ENCODE assay signal across 3 cellular contexts in the genomic region with DNA sequence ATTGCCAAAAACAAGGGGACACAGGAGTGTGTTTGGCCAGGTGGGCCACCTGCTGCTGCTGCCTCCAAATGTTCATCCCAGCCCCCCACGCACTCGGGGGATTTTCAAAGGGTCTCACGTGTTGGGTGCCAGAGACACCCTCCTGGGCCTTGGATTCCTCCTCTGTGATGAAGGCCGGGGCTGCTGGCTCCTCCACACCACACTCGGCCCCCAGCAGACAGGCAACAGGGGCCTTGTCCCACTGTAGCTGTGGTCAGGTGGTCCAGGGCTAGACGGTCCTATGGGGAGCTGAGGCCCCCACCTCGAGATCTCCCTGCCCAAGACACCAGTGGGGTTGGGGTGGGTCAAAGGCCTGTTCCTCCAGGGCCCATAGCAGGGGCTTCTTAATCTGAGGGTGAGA. TPM values are rescaled to one million over a fixed set of nuclear protein-coding genes. Genes with fewer than 3 reads are reported as not detected.
"Had no signal": no experiment of that assay in that cellular context is flagged by ENCODE, and none has a peak within 500 bp of the region (broad histone marks: within the 10 kb centered on the region; RNA-seq: fewer than 3 reads in every experiment).

No MANE protein-coding gene starts in this region.

RNA-seq across cellular contexts. Expression of gene PRODH, which starts 25.1 kb away (rescaled TPM):
- total RNA-seq: dermis microvascular lymphatic vessel endothelial cell, fibroblast of villous mesenchyme, pulmonary artery endothelial cell had no signal
